Comparison of ENCODE assay signal across 8 cellular contexts in genomic region chr4:89294583-89295244, GRCh38. TPM values are rescaled to one million over a fixed set of nuclear protein-coding genes. Genes with fewer than 3 reads are reported as not detected.
DNase-seq lines count a peak whose midpoint lies in the region; ATAC-seq, FAIRE-seq and TF ChIP-seq lines count a peak whose summit lies in the region.

No MANE protein-coding gene starts in this region.

- peak overlapping the region; percentile 74 for H3K4me3 Mint-ChIP-seq in T-helper 2 cell treated with Interferon-gamma antibody and Interleukin-4, amounts not matched to agents 5 μg/mL and 100 μg/mL, for 36 hours
- no peak overlapping the region for H3K4me3 Mint-ChIP-seq in neural progenitor cell

- H3K9me3 Mint-ChIP-seq in T-helper 2 cell treated with Interferon-gamma antibody and Interleukin-4, amounts not matched to agents 5 μg/mL and 100 μg/mL, for 36 hours = no peaks in the 10 kb centered on the region
- no peaks in the 10 kb centered on the region for H3K9me3 Mint-ChIP-seq in neural progenitor cell

- H3K27me3 ChIP-seq in neural progenitor cell = no peaks in the 10 kb centered on the region

- H3K4me2 ChIP-seq in A549 (peak overlapping the region; percentile 98), neural progenitor cell (no peak overlapping the region)

- H3K36me3 ChIP-seq in neural progenitor cell = no peaks in the 10 kb centered on the region

- H2AFZ ChIP-seq in neural progenitor cell (replicated peaks) = no peak overlapping the region

- H3K27ac Mint-ChIP-seq in T-helper 2 cell treated with Interferon-gamma antibody and Interleukin-4, amounts not matched to agents 5 μg/mL and 100 μg/mL, for 36 hours = peak overlapping the region; percentile 96
- no peak overlapping the region for H3K27ac Mint-ChIP-seq in neural progenitor cell

- FAIRE-seq in A549 (lab: Jason Lieb, UNC) = no peak

- no peak overlapping the region for H3K9ac ChIP-seq in neural progenitor cell

- 34% methylated on average over 4 of the region's 4 CpGs for WGBS in A549 (ENCODE audit: missing lambda C conversion rate)

- H3K4me1 ChIP-seq in A549 (peaks cover 58% of the 10 kb centered on the region), neural progenitor cell (no peaks in the 10 kb centered on the region)

- TF ChIP-seq POLR2A in A549 (IDR thresholded peaks at IDR 0.05; ENCODE audit: low read length) = no peak

- no peaks in the 10 kb centered on the region for H3K79me2 ChIP-seq in neural progenitor cell (ENCODE audit: low read depth)

- in situ Hi-C loops in ACHN (cut with HindIII; ENCODE audit: low pct_ligation_motif_present, low pct_unique_long_range_greater_than_20kb, low sequenced_read_pairs) = no loop called here

- CTCF ChIA-PET in A549 (lab: Yijun Ruan, JAX) = no interaction called here

- no peaks in the 10 kb centered on the region for H3F3A ChIP-seq in neural progenitor cell (ENCODE audit: low read depth)

- H4K20me1 ChIP-seq in neural progenitor cell (ENCODE audit: low read depth) = no peaks in the 10 kb centered on the region

- H3K27ac ChIP-seq in A549 (peak overlapping the region; percentile 72 to 78; a peak in 5 of 6 replicates), neural progenitor cell (no peak overlapping the region)

- DNase-seq in A549 (ENCODE audit: low read depth in 1 of 2, low spot score in 1 of 2) (no peak), neural progenitor cell (ENCODE audit: low spot score) (no peak), UCSD-AML1 (lab: John Stamatoyannopoulos, UW; ENCODE audit: unreplicated experiment) (no peak), HuH-7 (ENCODE audit: low spot score) (no peak), ACHN (no peak)
- DNase-seq in T-helper 2 cell treated with Interferon-gamma antibody and Interleukin-4, amounts not matched to agents 5 μg/mL and 100 μg/mL, for 36 hours (ENCODE audit: low spot score) = no peak

- POLR2A ChIA-PET in A549 (lab: Yijun Ruan, JAX) = no interaction called here

- no peak overlapping the region for H3K4me3 ChIP-seq in A549
- H3K4me3 ChIP-seq in neural progenitor cell = no peak overlapping the region

- H3K27me3 Mint-ChIP-seq in T-helper 2 cell treated with Interferon-gamma antibody and Interleukin-4, amounts not matched to agents 5 μg/mL and 100 μg/mL, for 36 hours (ENCODE audit: low read depth) = no peaks in the 10 kb centered on the region
- no peaks in the 10 kb centered on the region for H3K27me3 Mint-ChIP-seq in neural progenitor cell (ENCODE audit: insufficient read depth, low read depth)

- TF ChIP-seq EP300 in A549 (IDR thresholded peaks at IDR 0.05) = no peak

- H3K9me3 ChIP-seq in A549 (peaks cover 16% of the 10 kb centered on the region; the same call in 2 of the 3 replicates), neural progenitor cell (ENCODE audit: low read depth) (no peaks in the 10 kb centered on the region)

- no peak for TF ChIP-seq RAD21 in A549 (conservative IDR thresholded peaks at IDR 0.05 in 1 of 2, IDR thresholded peaks at IDR 0.05 in 1 of 2)

- peaks cover 56% of the 10 kb centered on the region for H3K36me3 Mint-ChIP-seq in T-helper 2 cell treated with Interferon-gamma antibody and Interleukin-4, amounts not matched to agents 5 μg/mL and 100 μg/mL, for 36 hours (ENCODE audit: low read depth)
- H3K36me3 Mint-ChIP-seq in neural progenitor cell = no peaks in the 10 kb centered on the region

- TF ChIP-seq CTCF in A549 (IDR thresholded peaks at IDR 0.05) (no peak), neural progenitor cell (IDR thresholded peaks at IDR 0.05) (no peak)

- ATAC-seq in A549 (no peak), GM18873 (IDR thresholded peaks at IDR 0.05; ENCODE audit: low FRiP score, unreplicated experiment) (peak; percentile 80), HG03064 (IDR thresholded peaks at IDR 0.05; ENCODE audit: low read depth, unreplicated experiment) (peak; percentile 82)

- peaks cover 77% of the 10 kb centered on the region for H3K4me1 Mint-ChIP-seq in T-helper 2 cell treated with Interferon-gamma antibody and Interleukin-4, amounts not matched to agents 5 μg/mL and 100 μg/mL, for 36 hours (ENCODE audit: low read depth)
- peaks cover 4% of the 10 kb centered on the region for H3K4me1 Mint-ChIP-seq in neural progenitor cell

TF ChIP-seq in A549, 52 proteins besides CTCF, POLR2A, EP300 and RAD21:
- TF ChIP-seq CHD4 (IDR thresholded peaks at IDR 0.05; ENCODE audit: borderline replicate concordance) (no peak), CBX8 (IDR thresholded peaks at IDR 0.05) (no peak), ZNF302 (CRISPR knock-in tag; IDR thresholded peaks at IDR 0.05) (no peak), MAX (IDR thresholded peaks at IDR 0.05) (no peak), RFX5 (IDR thresholded peaks at IDR 0.05) (no peak), KDM1A (IDR thresholded peaks at IDR 0.05; ENCODE audit: low read depth) (no peak), MAFK (IDR thresholded peaks at IDR 0.05; ENCODE audit: partially characterized antibody) (no peak), RCOR1 (IDR thresholded peaks at IDR 0.05; ENCODE audit: low read depth, low read length) (no peak), JUNB (IDR thresholded peaks at IDR 0.05) (no peak), SMC3 (IDR thresholded peaks at IDR 0.05) (no peak), HMGXB4 (CRISPR knock-in tag; IDR thresholded peaks at IDR 0.05; ENCODE audit: borderline replicate concordance) (no peak), BCL3 (IDR thresholded peaks at IDR 0.05) (no peak), HES2 (IDR thresholded peaks at IDR 0.05) (no peak), MAZ (IDR thresholded peaks at IDR 0.05; ENCODE audit: borderline replicate concordance, low read depth, low read length) (no peak), NPAS2 (CRISPR knock-in tag; IDR thresholded peaks at IDR 0.05; ENCODE audit: borderline replicate concordance) (no peak), REST (IDR thresholded peaks at IDR 0.05) (no peak)

RNA-seq across cellular contexts. Expression of gene GPRIN3, which starts 12.9 kb away (rescaled TPM):
- polyA plus RNA-seq in A549 (2011; rRNA removed) (18.7 and 23.2 TPM in 2 replicates), A549 (2017; fragmentation: RNase III; extraction: RNeasy Plus Mini Kit Qiagen cat#74134 plus additional on column Dnase treatment) (5.8 to 6.8 TPM (median 6.4 TPM) in 3 replicates)
- 1.9 and 2.6 TPM in 2 replicates for polyA plus RNA-seq in A549 (2012; cell fraction: cytosol; rRNA removed)
- polyA plus RNA-seq in A549 (2012; cell fraction: nucleus; rRNA removed) = 2.9 and 4.5 TPM in 2 replicates
- polyA minus RNA-seq in A549 (2011; rRNA and poly(A)+ RNA removed) = 47.3 and 56.1 TPM in 2 replicates
- 0.15 TPM in 2 replicates for total RNA-seq in neural progenitor cell (ENCODE audit: low replicate concordance)

Comparison
In these comparisons a context has a peak if more than half of its experiments do, and no peak if none do; other contexts are left out.
1. ATAC-seq: peak in GM18873 (single experiment) and HG03064 (single experiment); none in A549 (0 of 2).